ENCODE assay signal across 10 cellular contexts in genomic region chr11:68677432-68677831, GRCh38. TPM values are rescaled to one million over a fixed set of nuclear protein-coding genes. Genes with fewer than 3 reads are reported as not detected.
A peak's percentile ranks its signal among the peaks of the same experiment; 100 is the strongest.
DNase-seq lines count a peak whose midpoint lies in the region; TF ChIP-seq lines count a peak whose summit lies in the region.
"Had no signal": no experiment of that assay in that cellular context is flagged by ENCODE, and none has a peak within 500 bp of the region (broad histone marks: within the 10 kb centered on the region; RNA-seq: fewer than 3 reads in every experiment).

No MANE protein-coding gene starts in this region.

- no peak overlapping the region for H2AFZ ChIP-seq in GM23248
- H2AFZ ChIP-seq in fibroblast of lung (ENCODE audit: low read length) = no peak overlapping the region

- H3K79me2 ChIP-seq in GM23248 (ENCODE audit: insufficient read depth) (no peaks in the 10 kb centered on the region), fibroblast of lung (ENCODE audit: control insufficient read depth, insufficient read depth, low read length) (no peaks in the 10 kb centered on the region)

- CTCF ChIA-PET in activated CD4-positive, alpha-beta T cell treated with anti-CD3 and anti-CD28 coated beads, Interleukin-2, amount 10 ng/mL, durations not matched to agents 7 days and 5 days (lab: Charles Lee) = interaction anchor here (0.7 to 1.0 kb wide), 2 partner anchors 28 to 165 kb away, joined by 3 read pairs; no protein-coding TSS in a partner anchor

- H3K36me3 Mint-ChIP-seq in activated CD4-positive, alpha-beta T cell treated with anti-CD3 and anti-CD28 coated beads, Interleukin-2, amount 10 ng/mL, durations not matched to agents 7 days and 5 days (ENCODE audit: low read depth) = no peaks in the 10 kb centered on the region
- no peaks in the 10 kb centered on the region for H3K36me3 Mint-ChIP-seq in CD14-positive monocyte

- H4K20me1 ChIP-seq in GM23248 (ENCODE audit: insufficient read depth) (no peaks in the 10 kb centered on the region), fibroblast of lung (ENCODE audit: control insufficient read depth, extremely low read depth, insufficient read depth, low read length) (no peaks in the 10 kb centered on the region)

- H3K4me3 Mint-ChIP-seq in activated CD4-positive, alpha-beta T cell treated with anti-CD3 and anti-CD28 coated beads, Interleukin-2, amount 10 ng/mL, durations not matched to agents 7 days and 5 days = no peak overlapping the region
- H3K4me3 Mint-ChIP-seq in CD14-positive monocyte = no peak overlapping the region

- H3K4me2 ChIP-seq in GM23248 (ENCODE audit: unreplicated experiment) (no peak overlapping the region), fibroblast of lung (ENCODE audit: extremely low read depth, insufficient read depth, low read length) (no peak overlapping the region)
- H3K4me2 ChIP-seq: KMS-11 had no signal

- peaks cover 9% of the 10 kb centered on the region for H3K4me1 ChIP-seq in GM23248 (ENCODE audit: insufficient read depth)
- peaks cover 3% of the 10 kb centered on the region for H3K4me1 ChIP-seq in fibroblast of lung (ENCODE audit: control insufficient read depth, extremely low read depth, insufficient read depth, low read length)
- H3K4me1 ChIP-seq in Peyer's patch = no peaks in the 10 kb centered on the region

- intact Hi-C loops in CD14-positive monocyte (cut with micrococcal nuclease) = no loop called here

- no peaks in the 10 kb centered on the region for H3K4me1 Mint-ChIP-seq in activated CD4-positive, alpha-beta T cell treated with anti-CD3 and anti-CD28 coated beads, Interleukin-2, amount 10 ng/mL, durations not matched to agents 7 days and 5 days
- H3K4me1 Mint-ChIP-seq in CD14-positive monocyte = peaks cover 4% of the 10 kb centered on the region

- in situ Hi-C loops in GM23248 (cut with MboI) = no loop called here

- no peaks in the 10 kb centered on the region for H3K9me3 Mint-ChIP-seq in activated CD4-positive, alpha-beta T cell treated with anti-CD3 and anti-CD28 coated beads, Interleukin-2, amount 10 ng/mL, durations not matched to agents 7 days and 5 days
- peaks cover 0 to 19% (median 15%) of the 10 kb centered on the region in 7 donors for H3K9me3 Mint-ChIP-seq in CD14-positive monocyte

- H3K9me3 ChIP-seq in GM23248 (ENCODE audit: low read depth) = no peaks in the 10 kb centered on the region
- no peaks in the 10 kb centered on the region for H3K9me3 ChIP-seq in fibroblast of lung (ENCODE audit: control insufficient read depth, insufficient read depth, low read depth, low read length)
- H3K9me3 ChIP-seq in Peyer's patch = peaks cover 0 to 5% (median 0%) of the 10 kb centered on the region in 4 donors

- H3K4me3 ChIP-seq in GM23248 = no peak overlapping the region
- H3K4me3 ChIP-seq in fibroblast of lung (replicated peaks in 1 of 4; ENCODE audit: control extremely low read depth in 1 of 4, insufficient read depth in 1 of 4, low read depth in 3 of 4, low read length in 4 of 4) = no peak overlapping the region
- H3K4me3 ChIP-seq in Peyer's patch = no peak overlapping the region

- H3K27me3 ChIP-seq in GM23248 (replicated peaks; ENCODE audit: insufficient read depth) (no peaks in the 10 kb centered on the region), fibroblast of lung (ENCODE audit: control insufficient read depth, insufficient read depth, low read length) (peaks cover 4% of the 10 kb centered on the region), Peyer's patch (no peaks in the 10 kb centered on the region)

- POLR2A ChIA-PET in activated CD4-positive, alpha-beta T cell treated with anti-CD3 and anti-CD28 coated beads, Interleukin-2, amount 10 ng/mL, durations not matched to agents 7 days and 5 days (lab: Charles Lee) = no interaction called here

- no peak overlapping the region for H3K9ac ChIP-seq in GM23248
- H3K9ac ChIP-seq in fibroblast of lung (ENCODE audit: insufficient read depth, low read length) = no peak overlapping the region
- H3K9ac ChIP-seq: KMS-11 had no signal

- DNase-seq in GM23248 = peak; percentile 84
- peak; percentile 46 for DNase-seq in RPMI8226
- peak; percentile 92 to 93 for DNase-seq in fibroblast of lung (ENCODE audit: low read depth in 2 of 2)
- peak; percentile 88 for DNase-seq in renal cortical epithelial cell (ENCODE audit: low read depth)
- DNase-seq in activated CD4-positive, alpha-beta T cell treated with anti-CD3 and anti-CD28 coated beads, Interleukin-2, amount 10 ng/mL, durations not matched to agents 7 days and 5 days = no peak
- DNase-seq in Peyer's patch = no peak
- no peak for DNase-seq in cerebellar cortex (ENCODE audit: low spot score)
- DNase-seq in CD14-positive monocyte (ENCODE audit: low spot score) = no peak
- DNase-seq: stimulated activated CD4-positive, alpha-beta T cell treated with anti-CD3 and anti-CD28 coated beads, Interleukin-1b, Interleukin-23, amount 100 ng/mL, for 48 hours had no signal

- peaks cover 9% of the 10 kb centered on the region for H3F3A ChIP-seq in GM23248 (ENCODE audit: insufficient read depth)

- no peak for TF ChIP-seq POLR2A in Peyer's patch (IDR thresholded peaks at IDR 0.05)

- 0% methylated on average over 4 to 6 of the region's 6 CpGs for WGBS in GM23248 (ENCODE audit: low coverage in 1 of 2, low lambda C conversion rate in 2 of 2, missing lambda C conversion rate in 2 of 2), 2 experiments

- no peaks in the 10 kb centered on the region for H3K36me3 ChIP-seq in GM23248 (ENCODE audit: low read depth)
- no peaks in the 10 kb centered on the region for H3K36me3 ChIP-seq in fibroblast of lung (ENCODE audit: control insufficient read depth, insufficient read depth, low read length)
- H3K36me3 ChIP-seq in Peyer's patch = no peaks in the 10 kb centered on the region

- no peaks in the 10 kb centered on the region for H3K9me2 ChIP-seq in GM23248 (ENCODE audit: insufficient read depth)

- no peak overlapping the region for H3K27ac Mint-ChIP-seq in activated CD4-positive, alpha-beta T cell treated with anti-CD3 and anti-CD28 coated beads, Interleukin-2, amount 10 ng/mL, durations not matched to agents 7 days and 5 days
- H3K27ac Mint-ChIP-seq in CD14-positive monocyte = no peak overlapping the region

- TF ChIP-seq CTCF in fibroblast of lung (conservative IDR thresholded peaks at IDR 0.05 in 1 of 2, IDR thresholded peaks at IDR 0.05 in 1 of 2; ENCODE audit: low read depth in 1 of 2, low read length in 2 of 2) = no peak
- no peak for TF ChIP-seq CTCF in Peyer's patch (IDR thresholded peaks at IDR 0.05)
- no peak for TF ChIP-seq CTCF in CD14-positive monocyte (IDR thresholded peaks at IDR 0.05)

- H3K27ac ChIP-seq in GM23248 = no peak overlapping the region
- no peak overlapping the region for H3K27ac ChIP-seq in fibroblast of lung (ENCODE audit: insufficient read depth, low read length)
- H3K27ac ChIP-seq in Peyer's patch = no peak overlapping the region
- H3K27ac ChIP-seq: KMS-11 had no signal

- peaks cover 5% of the 10 kb centered on the region for H3K27me3 Mint-ChIP-seq in activated CD4-positive, alpha-beta T cell treated with anti-CD3 and anti-CD28 coated beads, Interleukin-2, amount 10 ng/mL, durations not matched to agents 7 days and 5 days
- H3K27me3 Mint-ChIP-seq in CD14-positive monocyte (ENCODE audit: low read depth in 3 of 3) = peaks cover 4 to 25% (median 20%) of the 10 kb centered on the region in 3 donors

RNA-seq across cellular contexts. Expression of gene GAL, which starts 6.9 kb away (rescaled TPM):
- 0.97 and 1.5 TPM in 2 replicates for total RNA-seq in GM23248 (2014; rRNA removed; shearing (Covaris generic))
- polyA plus RNA-seq in GM23248 (2016; fragmentation: Nextera tagmentation; extraction: Ambion mirVana) (22.1 and 24.7 TPM in 2 replicates), fibroblast of lung (1.6 and 6.3 TPM in 2 replicates), CD14-positive monocyte (not detected)
- total RNA-seq in fibroblast of lung (1.5 and 5.4 TPM in 2 replicates), renal cortical epithelial cell (0.87 TPM in 1 of 2 replicates, not detected in the other), Peyer's patch (1 to 10 TPM in 1 of 4 donors, not detected in 3; 1.2 TPM)
- polyA plus RNA-seq in fibroblast of lung (2012) = 4.1 and 17.6 TPM in 2 replicates
- polyA minus RNA-seq in fibroblast of lung (ENCODE audit: low replicate concordance) = 1.3 and 2.9 TPM in 2 replicates
- not detected for total RNA-seq in activated CD4-positive, alpha-beta T cell treated with anti-CD3 and anti-CD28 coated beads, Interleukin-2, amount 10 ng/mL, durations not matched to agents 7 days and 5 days

Comparison
In these comparisons a context has a peak if more than half of its experiments do, and no peak if none do; other contexts are left out.
1. DNase-seq: peak in GM23248 (single experiment), RPMI8226 (single experiment), fibroblast of lung (2 of 2) and renal cortical epithelial cell (single experiment); none in activated CD4-positive, alpha-beta T cell treated with anti-CD3 and anti-CD28 coated beads, Interleukin-2, amount 10 ng/mL, durations not matched to agents 7 days and 5 days (single experiment), Peyer's patch (0 of 3), cerebellar cortex (single experiment) and CD14-positive monocyte (single experiment).